Comparison of ENCODE assay signal across 15 cellular contexts in the genomic region with DNA sequence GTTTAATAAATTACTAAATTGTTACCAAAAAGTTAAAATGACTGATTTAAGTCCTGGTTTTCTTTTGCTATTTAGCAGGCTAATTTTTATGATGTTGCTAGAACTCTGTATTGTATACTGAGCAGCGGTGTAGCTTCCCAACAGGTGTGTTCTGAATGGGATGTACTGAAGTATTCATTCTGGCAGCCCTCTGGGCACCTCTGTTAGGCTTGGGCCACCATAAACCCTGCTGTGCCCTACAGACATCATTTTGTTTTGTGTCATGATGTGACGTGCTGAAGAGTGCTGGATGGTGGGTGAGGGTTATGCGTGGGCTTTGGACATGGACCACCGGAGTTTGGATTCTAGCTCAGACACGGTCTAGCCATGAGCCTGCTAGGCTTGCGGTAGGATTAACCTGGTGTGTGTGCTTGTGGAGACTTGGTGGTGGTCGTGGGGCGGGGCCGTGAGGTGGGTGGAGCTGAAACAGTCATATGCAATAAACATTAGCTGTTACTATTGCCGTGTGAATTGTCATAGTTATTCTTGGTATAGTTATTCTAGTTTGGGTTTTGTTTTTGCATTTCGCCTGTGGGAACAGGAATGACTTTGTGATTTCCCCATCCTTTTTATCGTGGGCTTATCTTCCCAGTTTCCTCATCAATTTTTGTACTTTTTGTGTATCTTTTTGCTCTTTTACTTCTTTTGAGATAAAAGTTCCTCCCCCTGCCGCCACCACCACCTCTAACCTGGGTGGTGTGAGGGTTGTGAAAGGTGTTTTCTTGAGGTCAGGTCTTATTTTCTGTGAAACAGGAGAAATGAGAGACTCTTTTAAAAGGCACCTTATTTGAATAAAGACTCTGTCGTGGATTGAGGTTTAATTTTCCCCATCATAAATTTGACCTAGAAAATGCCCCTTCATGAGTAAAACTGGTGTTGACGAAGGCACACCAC.
DNase-seq lines count a peak whose midpoint lies in the region; TF ChIP-seq lines count a peak whose summit lies in the region.
"Had no signal": no experiment of that assay in that cellular context is flagged by ENCODE, and none has a peak within 500 bp of the region (broad histone marks: within the 10 kb centered on the region; RNA-seq: fewer than 3 reads in every experiment).

No MANE protein-coding gene starts in this region.

- no peaks in the 10 kb centered on the region for H3K27me3 ChIP-seq in neutrophil
- H3K27me3 ChIP-seq: brain microvascular endothelial cell had no signal

- peaks cover 31 to 41% of the 10 kb centered on the region in 2 experiments for H3K4me1 ChIP-seq in neutrophil (ENCODE audit: control insufficient read depth in 1 of 2, insufficient read depth in 1 of 2, low read depth in 1 of 2, low read length in 1 of 2)
- H3K4me1 ChIP-seq: HAP-1 had no signal

- H3K27ac Mint-ChIP-seq in activated CD4-positive, alpha-beta T cell treated with anti-CD3 and anti-CD28 coated beads, Interleukin-2, amount 10 ng/mL, durations not matched to agents 7 days and 5 days: peak overlapping the region; percentile 23
- H3K27ac Mint-ChIP-seq: activated naive CD4-positive, alpha-beta T cell treated with anti-CD3 and anti-CD28 coated beads for 36 hours; memory B cell had no signal

- DNase-seq in activated CD4-positive, alpha-beta T cell treated with anti-CD3 and anti-CD28 coated beads, Interleukin-2, amount 10 ng/mL, durations not matched to agents 7 days and 5 days: no peak
- DNase-seq in activated CD4-positive, alpha-beta T cell treated with anti-CD3 and anti-CD28 coated beads for 4 hours: no peak
- DNase-seq in NAMALWA (ENCODE audit: low spot score) (peak; percentile 24), GM19240 (ENCODE audit: insufficient read length, low spot score) (no peak), substantia nigra (lab: John Stamatoyannopoulos, UW) (no peak), NCI-H2171 treated with DMSO at 0.1 percent for 48 hours (lab: John Stamatoyannopoulos, UW) (no peak)
- peak; percentile 14 for DNase-seq in activated gamma-delta T cell treated with anti-CD3 and anti-CD28 coated beads, Interleukin-2, amount 50 U/mL, for 16 hours (ENCODE audit: low read depth)

- H3K9me3 ChIP-seq in neutrophil: no peaks in the 10 kb centered on the region
- H3K9me3 ChIP-seq: HAP-1, thoracic aorta had no signal

- H3K36me3 Mint-ChIP-seq in activated CD4-positive, alpha-beta T cell treated with anti-CD3 and anti-CD28 coated beads, Interleukin-2, amount 10 ng/mL, durations not matched to agents 7 days and 5 days (ENCODE audit: low read depth): peaks cover 17% of the 10 kb centered on the region

- H3K4me3 Mint-ChIP-seq in activated CD4-positive, alpha-beta T cell treated with anti-CD3 and anti-CD28 coated beads, Interleukin-2, amount 10 ng/mL, durations not matched to agents 7 days and 5 days: no peak overlapping the region
- H3K4me3 Mint-ChIP-seq: activated naive CD4-positive, alpha-beta T cell treated with anti-CD3 and anti-CD28 coated beads for 36 hours; memory B cell had no signal

- peak overlapping the region; percentile 18 for H3K27ac ChIP-seq in neutrophil
- no peak overlapping the region for H3K27ac ChIP-seq in substantia nigra (ENCODE audit: low read depth, low read length, poor library complexity, severe bottlenecking)
- H3K27ac ChIP-seq: brain microvascular endothelial cell, PC-9, thoracic aorta had no signal

- no peaks in the 10 kb centered on the region for H3K9me3 Mint-ChIP-seq in activated CD4-positive, alpha-beta T cell treated with anti-CD3 and anti-CD28 coated beads, Interleukin-2, amount 10 ng/mL, durations not matched to agents 7 days and 5 days
- H3K9me3 Mint-ChIP-seq: activated naive CD4-positive, alpha-beta T cell treated with anti-CD3 and anti-CD28 coated beads for 36 hours; memory B cell had no signal

- peaks cover 50% of the 10 kb centered on the region for H3K36me3 ChIP-seq in neutrophil
- H3K36me3 ChIP-seq: brain microvascular endothelial cell, HAP-1, thoracic aorta had no signal

- POLR2A ChIA-PET in activated CD4-positive, alpha-beta T cell treated with anti-CD3 and anti-CD28 coated beads, Interleukin-2, amount 10 ng/mL, durations not matched to agents 7 days and 5 days (lab: Charles Lee): interaction anchor here (1.0 kb wide), 1 partner anchor 94 kb away, joined by 4 read pairs; the partner anchor contains the start of gene MCTP2

- TF ChIP-seq CTCF in neutrophil (IDR thresholded peaks at IDR 0.05): no peak

- H3K27me3 Mint-ChIP-seq in activated CD4-positive, alpha-beta T cell treated with anti-CD3 and anti-CD28 coated beads, Interleukin-2, amount 10 ng/mL, durations not matched to agents 7 days and 5 days: no peaks in the 10 kb centered on the region
- H3K27me3 Mint-ChIP-seq: memory B cell had no signal

- H3K4me1 Mint-ChIP-seq in activated CD4-positive, alpha-beta T cell treated with anti-CD3 and anti-CD28 coated beads, Interleukin-2, amount 10 ng/mL, durations not matched to agents 7 days and 5 days: peaks cover 22% of the 10 kb centered on the region

- peak overlapping the region in 1 of 2 experiments; percentile 8 for H3K4me3 ChIP-seq in neutrophil (ENCODE audit: low read depth in 1 of 2, low read length in 1 of 2)
- H3K4me3 ChIP-seq: HAP-1, PC-9, smooth muscle cell, thoracic aorta had no signal

- CTCF ChIA-PET in activated CD4-positive, alpha-beta T cell treated with anti-CD3 and anti-CD28 coated beads, Interleukin-2, amount 10 ng/mL, durations not matched to agents 7 days and 5 days (lab: Charles Lee): interaction anchor here (0.7 to 5.8 kb wide), 16 partner anchors 9 to 180 kb away, joined by 3 to 59 read pairs (median 5); partner anchors contain the start of gene MCTP2

Comparison
In these comparisons a context has a peak if more than half of its experiments do, and no peak if none do; other contexts are left out.
1. DNase-seq: peak in NAMALWA (single experiment) and activated gamma-delta T cell treated with anti-CD3 and anti-CD28 coated beads, Interleukin-2, amount 50 U/mL, for 16 hours (single experiment); none in activated CD4-positive, alpha-beta T cell treated with anti-CD3 and anti-CD28 coated beads, Interleukin-2, amount 10 ng/mL, durations not matched to agents 7 days and 5 days (single experiment), activated CD4-positive, alpha-beta T cell treated with anti-CD3 and anti-CD28 coated beads for 4 hours (0 of 2), GM19240 (single experiment), substantia nigra (0 of 49) and NCI-H2171 treated with DMSO at 0.1 percent for 48 hours (single experiment).